ENCODE assay signal across 1 cellular context in the genomic region with DNA sequence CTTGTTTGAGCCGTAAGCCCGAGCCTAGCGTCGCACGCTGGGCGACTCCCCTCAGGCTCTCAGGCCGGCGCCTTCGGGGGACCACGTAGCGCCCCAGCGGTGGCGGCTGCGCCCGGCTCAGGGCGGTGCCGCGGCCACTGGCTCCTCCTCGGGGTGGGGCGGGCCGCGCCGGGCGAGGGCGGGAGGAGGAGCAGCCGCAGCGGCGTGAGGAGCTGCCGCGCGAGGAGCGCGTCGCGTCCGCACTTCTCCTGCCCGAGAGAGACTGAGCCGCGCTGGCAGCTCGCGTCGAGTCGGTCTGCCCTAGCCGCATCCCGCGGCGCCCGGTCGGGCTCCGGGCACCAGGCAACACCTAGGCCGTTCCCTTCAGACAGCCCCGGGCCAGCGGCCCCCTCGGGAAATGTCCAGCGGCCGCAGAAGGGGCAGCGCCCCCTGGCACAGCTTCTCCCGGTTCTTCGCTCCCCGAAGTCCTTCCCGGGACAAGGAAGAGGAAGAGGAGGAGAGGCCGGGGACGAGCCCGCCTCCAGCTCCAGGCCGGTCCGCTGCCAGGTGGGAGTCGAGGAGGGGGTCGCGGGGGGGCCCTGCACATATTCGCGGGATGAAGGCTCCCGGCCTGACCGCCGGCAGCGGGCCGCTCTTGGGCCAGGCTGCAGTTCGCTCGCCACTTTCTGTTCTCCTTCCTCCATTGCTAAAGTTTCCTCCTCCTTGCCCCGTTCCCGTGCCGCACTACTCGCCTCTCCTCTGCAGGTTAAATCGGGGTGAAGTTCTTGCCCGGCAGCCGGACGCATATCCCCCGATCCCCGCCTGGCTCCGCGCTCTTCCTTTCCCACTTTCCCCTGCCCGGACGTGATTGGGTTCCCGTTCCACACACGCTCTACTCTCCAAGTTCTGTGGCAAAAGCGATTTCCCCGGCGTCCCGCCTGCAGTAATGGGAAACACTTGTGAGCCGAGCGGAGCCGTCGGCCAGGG.
TF ChIP-seq lines count a peak whose summit lies in the region.

A gene (plus strand): TSS at position 202 of the 966 bp plus-strand sequence. CDS start 196 bp downstream, at position 398.

TF ChIP-seq in HepG2, 621 proteins besides CTCF, POLR2A, EP300 and RAD21 (continued from another document and continues in another):
- TF ChIP-seq, protein P1, sequence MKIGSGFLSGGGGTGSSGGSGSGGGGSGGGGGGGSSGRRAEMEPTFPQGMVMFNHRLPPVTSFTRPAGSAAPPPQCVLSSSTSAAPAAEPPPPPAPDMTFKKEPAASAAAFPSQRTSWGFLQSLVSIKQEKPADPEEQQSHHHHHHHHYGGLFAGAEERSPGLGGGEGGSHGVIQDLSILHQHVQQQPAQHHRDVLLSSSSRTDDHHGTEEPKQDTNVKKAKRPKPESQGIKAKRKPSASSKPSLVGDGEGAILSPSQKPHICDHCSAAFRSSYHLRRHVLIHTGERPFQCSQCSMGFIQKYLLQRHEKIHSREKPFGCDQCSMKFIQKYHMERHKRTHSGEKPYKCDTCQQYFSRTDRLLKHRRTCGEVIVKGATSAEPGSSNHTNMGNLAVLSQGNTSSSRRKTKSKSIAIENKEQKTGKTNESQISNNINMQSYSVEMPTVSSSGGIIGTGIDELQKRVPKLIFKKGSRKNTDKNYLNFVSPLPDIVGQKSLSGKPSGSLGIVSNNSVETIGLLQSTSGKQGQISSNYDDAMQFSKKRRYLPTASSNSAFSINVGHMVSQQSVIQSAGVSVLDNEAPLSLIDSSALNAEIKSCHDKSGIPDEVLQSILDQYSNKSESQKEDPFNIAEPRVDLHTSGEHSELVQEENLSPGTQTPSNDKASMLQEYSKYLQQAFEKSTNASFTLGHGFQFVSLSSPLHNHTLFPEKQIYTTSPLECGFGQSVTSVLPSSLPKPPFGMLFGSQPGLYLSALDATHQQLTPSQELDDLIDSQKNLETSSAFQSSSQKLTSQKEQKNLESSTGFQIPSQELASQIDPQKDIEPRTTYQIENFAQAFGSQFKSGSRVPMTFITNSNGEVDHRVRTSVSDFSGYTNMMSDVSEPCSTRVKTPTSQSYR (CRISPR knock-in tag; IDR thresholded peaks at IDR 0.05; ENCODE audit: borderline replicate concordance), result no peak
- TF ChIP-seq ZNF674 (CRISPR knock-in tag; IDR thresholded peaks at IDR 0.05; ENCODE audit: low read depth), result 0 out of 2 replicates have a peak, but pooled peaks have one; percentile 40
- TF ChIP-seq ZNF136 (CRISPR knock-in tag; IDR thresholded peaks at IDR 0.05; ENCODE audit: low read depth), result 0 out of 2 replicates have a peak, but pooled peaks have one; percentile 38
- TF ChIP-seq ZNF235 (CRISPR knock-in tag; IDR thresholded peaks at IDR 0.05; ENCODE audit: borderline replicate concordance), result peak; percentile 73; the same call in 1 of the 2 replicates
- no peak for TF ChIP-seq ARNTL (CRISPR knock-in tag; IDR thresholded peaks at IDR 0.05)
- TF ChIP-seq, protein P2, sequence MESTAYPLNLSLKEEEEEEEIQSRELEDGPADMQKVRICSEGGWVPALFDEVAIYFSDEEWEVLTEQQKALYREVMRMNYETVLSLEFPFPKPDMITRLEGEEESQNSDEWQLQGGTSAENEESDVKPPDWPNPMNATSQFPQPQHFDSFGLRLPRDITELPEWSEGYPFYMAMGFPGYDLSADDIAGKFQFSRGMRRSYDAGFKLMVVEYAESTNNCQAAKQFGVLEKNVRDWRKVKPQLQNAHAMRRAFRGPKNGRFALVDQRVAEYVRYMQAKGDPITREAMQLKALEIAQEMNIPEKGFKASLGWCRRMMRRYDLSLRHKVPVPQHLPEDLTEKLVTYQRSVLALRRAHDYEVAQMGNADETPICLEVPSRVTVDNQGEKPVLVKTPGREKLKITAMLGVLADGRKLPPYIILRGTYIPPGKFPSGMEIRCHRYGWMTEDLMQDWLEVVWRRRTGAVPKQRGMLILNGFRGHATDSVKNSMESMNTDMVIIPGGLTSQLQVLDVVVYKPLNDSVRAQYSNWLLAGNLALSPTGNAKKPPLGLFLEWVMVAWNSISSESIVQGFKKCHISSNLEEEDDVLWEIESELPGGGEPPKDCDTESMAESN (CRISPR knock-in tag; conservative IDR thresholded peaks at IDR 0.05), result peak; percentile 17; the same call in 1 of the 2 replicates
- TF ChIP-seq PHF8 (CRISPR knock-in tag; IDR thresholded peaks at IDR 0.05), result peak; percentile 81
- TF ChIP-seq ZNF564 (CRISPR knock-in tag; IDR thresholded peaks at IDR 0.05), result peak; percentile 81; the same call in 1 of the 2 replicates
- peak; percentile 62; the same call in 1 of the 2 replicates for TF ChIP-seq SRY (CRISPR knock-in tag; IDR thresholded peaks at IDR 0.05)
- TF ChIP-seq ZNF160 (CRISPR knock-in tag; IDR thresholded peaks at IDR 0.05), result 0 out of 2 replicates have a peak, but pooled peaks have one; percentile 1
- TF ChIP-seq ZNF263 (CRISPR knock-in tag; IDR thresholded peaks at IDR 0.05), result peak; percentile 66; the same call in 1 of the 2 replicates
- no peak for TF ChIP-seq FOXA1 (IDR thresholded peaks at IDR 0.05)
- TF ChIP-seq FOXA1 (CRISPR knock-in tag; IDR thresholded peaks at IDR 0.05), result 0 out of 2 replicates have a peak, but pooled peaks have one; percentile 19
- TF ChIP-seq, protein P3, sequence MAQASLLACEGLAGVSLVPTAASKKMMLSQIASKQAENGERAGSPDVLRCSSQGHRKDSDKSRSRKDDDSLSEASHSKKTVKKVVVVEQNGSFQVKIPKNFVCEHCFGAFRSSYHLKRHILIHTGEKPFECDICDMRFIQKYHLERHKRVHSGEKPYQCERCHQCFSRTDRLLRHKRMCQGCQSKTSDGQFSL (CRISPR knock-in tag; IDR thresholded peaks at IDR 0.05), result no peak
- peak; percentile 68 for TF ChIP-seq POLR2AphosphoS5 (IDR thresholded peaks at IDR 0.05; ENCODE audit: low read depth, low read length)
- 0 out of 2 replicates have a peak, but pooled peaks have one; percentile 23 for TF ChIP-seq ZSCAN21 (CRISPR knock-in tag; IDR thresholded peaks at IDR 0.05; ENCODE audit: borderline replicate concordance)
- peak; percentile 77 for TF ChIP-seq AGO2 (optimal IDR thresholded peaks at IDR 0.05; ENCODE audit: low read depth, low read length)
- no peak for TF ChIP-seq ZNF180 (CRISPR knock-in tag; IDR thresholded peaks at IDR 0.05; ENCODE audit: borderline replicate concordance, low read depth)
- 0 out of 2 replicates have a peak, but pooled peaks have one; percentile 53 for TF ChIP-seq REL (CRISPR knock-in tag; conservative IDR thresholded peaks at IDR 0.05)
- 0 out of 2 replicates have a peak, but pooled peaks have one; percentile 17 for TF ChIP-seq FOXO1 (CRISPR knock-in tag; IDR thresholded peaks at IDR 0.05)
- TF ChIP-seq, protein P4, sequence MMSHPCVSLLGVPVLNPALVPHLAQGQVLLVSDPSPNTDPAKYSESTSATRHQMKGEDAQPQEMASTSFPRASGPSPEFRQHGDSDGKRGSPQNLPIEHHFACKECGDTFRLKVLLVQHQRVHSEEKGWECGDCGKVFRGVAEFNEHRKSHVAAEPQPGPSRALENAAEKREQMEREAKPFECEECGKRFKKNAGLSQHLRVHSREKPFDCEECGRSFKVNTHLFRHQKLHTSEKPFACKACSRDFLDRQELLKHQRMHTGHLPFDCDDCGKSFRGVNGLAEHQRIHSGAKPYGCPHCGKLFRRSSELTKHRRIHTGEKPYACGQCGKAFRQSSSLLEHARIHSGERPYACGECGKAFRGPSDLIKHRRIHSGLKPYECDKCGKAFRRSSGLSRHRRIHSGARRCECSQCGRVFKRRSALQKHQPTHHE (CRISPR knock-in tag; IDR thresholded peaks at IDR 0.05; ENCODE audit: borderline replicate concordance), result 0 out of 2 replicates have a peak, but pooled peaks have one; percentile 37
- TF ChIP-seq, protein P5, sequence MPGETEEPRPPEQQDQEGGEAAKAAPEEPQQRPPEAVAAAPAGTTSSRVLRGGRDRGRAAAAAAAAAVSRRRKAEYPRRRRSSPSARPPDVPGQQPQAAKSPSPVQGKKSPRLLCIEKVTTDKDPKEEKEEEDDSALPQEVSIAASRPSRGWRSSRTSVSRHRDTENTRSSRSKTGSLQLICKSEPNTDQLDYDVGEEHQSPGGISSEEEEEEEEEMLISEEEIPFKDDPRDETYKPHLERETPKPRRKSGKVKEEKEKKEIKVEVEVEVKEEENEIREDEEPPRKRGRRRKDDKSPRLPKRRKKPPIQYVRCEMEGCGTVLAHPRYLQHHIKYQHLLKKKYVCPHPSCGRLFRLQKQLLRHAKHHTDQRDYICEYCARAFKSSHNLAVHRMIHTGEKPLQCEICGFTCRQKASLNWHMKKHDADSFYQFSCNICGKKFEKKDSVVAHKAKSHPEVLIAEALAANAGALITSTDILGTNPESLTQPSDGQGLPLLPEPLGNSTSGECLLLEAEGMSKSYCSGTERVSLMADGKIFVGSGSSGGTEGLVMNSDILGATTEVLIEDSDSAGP (CRISPR knock-in tag; IDR thresholded peaks at IDR 0.05; ENCODE audit: borderline replicate concordance), result peak; percentile 71
- TF ChIP-seq, protein P6, sequence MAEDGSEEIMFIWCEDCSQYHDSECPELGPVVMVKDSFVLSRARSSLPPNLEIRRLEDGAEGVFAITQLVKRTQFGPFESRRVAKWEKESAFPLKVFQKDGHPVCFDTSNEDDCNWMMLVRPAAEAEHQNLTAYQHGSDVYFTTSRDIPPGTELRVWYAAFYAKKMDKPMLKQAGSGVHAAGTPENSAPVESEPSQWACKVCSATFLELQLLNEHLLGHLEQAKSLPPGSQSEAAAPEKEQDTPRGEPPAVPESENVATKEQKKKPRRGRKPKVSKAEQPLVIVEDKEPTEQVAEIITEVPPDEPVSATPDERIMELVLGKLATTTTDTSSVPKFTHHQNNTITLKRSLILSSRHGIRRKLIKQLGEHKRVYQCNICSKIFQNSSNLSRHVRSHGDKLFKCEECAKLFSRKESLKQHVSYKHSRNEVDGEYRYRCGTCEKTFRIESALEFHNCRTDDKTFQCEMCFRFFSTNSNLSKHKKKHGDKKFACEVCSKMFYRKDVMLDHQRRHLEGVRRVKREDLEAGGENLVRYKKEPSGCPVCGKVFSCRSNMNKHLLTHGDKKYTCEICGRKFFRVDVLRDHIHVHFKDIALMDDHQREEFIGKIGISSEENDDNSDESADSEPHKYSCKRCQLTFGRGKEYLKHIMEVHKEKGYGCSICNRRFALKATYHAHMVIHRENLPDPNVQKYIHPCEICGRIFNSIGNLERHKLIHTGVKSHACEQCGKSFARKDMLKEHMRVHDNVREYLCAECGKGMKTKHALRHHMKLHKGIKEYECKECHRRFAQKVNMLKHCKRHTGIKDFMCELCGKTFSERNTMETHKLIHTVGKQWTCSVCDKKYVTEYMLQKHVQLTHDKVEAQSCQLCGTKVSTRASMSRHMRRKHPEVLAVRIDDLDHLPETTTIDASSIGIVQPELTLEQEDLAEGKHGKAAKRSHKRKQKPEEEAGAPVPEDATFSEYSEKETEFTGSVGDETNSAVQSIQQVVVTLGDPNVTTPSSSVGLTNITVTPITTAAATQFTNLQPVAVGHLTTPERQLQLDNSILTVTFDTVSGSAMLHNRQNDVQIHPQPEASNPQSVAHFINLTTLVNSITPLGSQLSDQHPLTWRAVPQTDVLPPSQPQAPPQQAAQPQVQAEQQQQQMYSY (CRISPR knock-in tag; IDR thresholded peaks at IDR 0.05), result peak; percentile 24; the same call in 1 of the 2 replicates
- TF ChIP-seq, protein P7, sequence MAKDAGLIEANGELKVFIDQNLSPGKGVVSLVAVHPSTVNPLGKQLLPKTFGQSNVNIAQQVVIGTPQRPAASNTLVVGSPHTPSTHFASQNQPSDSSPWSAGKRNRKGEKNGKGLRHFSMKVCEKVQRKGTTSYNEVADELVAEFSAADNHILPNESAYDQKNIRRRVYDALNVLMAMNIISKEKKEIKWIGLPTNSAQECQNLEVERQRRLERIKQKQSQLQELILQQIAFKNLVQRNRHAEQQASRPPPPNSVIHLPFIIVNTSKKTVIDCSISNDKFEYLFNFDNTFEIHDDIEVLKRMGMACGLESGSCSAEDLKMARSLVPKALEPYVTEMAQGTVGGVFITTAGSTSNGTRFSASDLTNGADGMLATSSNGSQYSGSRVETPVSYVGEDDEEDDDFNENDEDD (CRISPR knock-in tag; IDR thresholded peaks at IDR 0.05; ENCODE audit: borderline replicate concordance), result peak; percentile 87
- TF ChIP-seq SP4 (CRISPR knock-in tag; IDR thresholded peaks at IDR 0.05), result peak; percentile 71; the same call in 1 of the 2 replicates
- TF ChIP-seq ZBTB8A (CRISPR knock-in tag; IDR thresholded peaks at IDR 0.05; ENCODE audit: borderline replicate concordance, low read depth), result peak; percentile 96
- TF ChIP-seq, protein P8, sequence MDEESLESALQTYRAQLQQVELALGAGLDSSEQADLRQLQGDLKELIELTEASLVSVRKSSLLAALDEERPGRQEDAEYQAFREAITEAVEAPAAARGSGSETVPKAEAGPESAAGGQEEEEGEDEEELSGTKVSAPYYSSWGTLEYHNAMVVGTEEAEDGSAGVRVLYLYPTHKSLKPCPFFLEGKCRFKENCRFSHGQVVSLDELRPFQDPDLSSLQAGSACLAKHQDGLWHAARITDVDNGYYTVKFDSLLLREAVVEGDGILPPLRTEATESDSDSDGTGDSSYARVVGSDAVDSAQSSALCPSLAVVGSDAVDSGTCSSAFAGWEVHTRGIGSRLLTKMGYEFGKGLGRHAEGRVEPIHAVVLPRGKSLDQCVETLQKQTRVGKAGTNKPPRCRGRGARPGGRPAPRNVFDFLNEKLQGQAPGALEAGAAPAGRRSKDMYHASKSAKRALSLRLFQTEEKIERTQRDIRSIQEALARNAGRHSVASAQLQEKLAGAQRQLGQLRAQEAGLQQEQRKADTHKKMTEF (CRISPR knock-in tag; IDR thresholded peaks at IDR 0.05), result peak; percentile 49; the same call in 1 of the 2 replicates
- TF ChIP-seq ZBTB20 (CRISPR knock-in tag; IDR thresholded peaks at IDR 0.05; ENCODE audit: borderline replicate concordance, low read depth), result peak; percentile 26; the same call in 1 of the 2 replicates
- peak; percentile 87 for TF ChIP-seq ZNF777 (CRISPR knock-in tag; IDR thresholded peaks at IDR 0.05)
- TF ChIP-seq, protein P9, sequence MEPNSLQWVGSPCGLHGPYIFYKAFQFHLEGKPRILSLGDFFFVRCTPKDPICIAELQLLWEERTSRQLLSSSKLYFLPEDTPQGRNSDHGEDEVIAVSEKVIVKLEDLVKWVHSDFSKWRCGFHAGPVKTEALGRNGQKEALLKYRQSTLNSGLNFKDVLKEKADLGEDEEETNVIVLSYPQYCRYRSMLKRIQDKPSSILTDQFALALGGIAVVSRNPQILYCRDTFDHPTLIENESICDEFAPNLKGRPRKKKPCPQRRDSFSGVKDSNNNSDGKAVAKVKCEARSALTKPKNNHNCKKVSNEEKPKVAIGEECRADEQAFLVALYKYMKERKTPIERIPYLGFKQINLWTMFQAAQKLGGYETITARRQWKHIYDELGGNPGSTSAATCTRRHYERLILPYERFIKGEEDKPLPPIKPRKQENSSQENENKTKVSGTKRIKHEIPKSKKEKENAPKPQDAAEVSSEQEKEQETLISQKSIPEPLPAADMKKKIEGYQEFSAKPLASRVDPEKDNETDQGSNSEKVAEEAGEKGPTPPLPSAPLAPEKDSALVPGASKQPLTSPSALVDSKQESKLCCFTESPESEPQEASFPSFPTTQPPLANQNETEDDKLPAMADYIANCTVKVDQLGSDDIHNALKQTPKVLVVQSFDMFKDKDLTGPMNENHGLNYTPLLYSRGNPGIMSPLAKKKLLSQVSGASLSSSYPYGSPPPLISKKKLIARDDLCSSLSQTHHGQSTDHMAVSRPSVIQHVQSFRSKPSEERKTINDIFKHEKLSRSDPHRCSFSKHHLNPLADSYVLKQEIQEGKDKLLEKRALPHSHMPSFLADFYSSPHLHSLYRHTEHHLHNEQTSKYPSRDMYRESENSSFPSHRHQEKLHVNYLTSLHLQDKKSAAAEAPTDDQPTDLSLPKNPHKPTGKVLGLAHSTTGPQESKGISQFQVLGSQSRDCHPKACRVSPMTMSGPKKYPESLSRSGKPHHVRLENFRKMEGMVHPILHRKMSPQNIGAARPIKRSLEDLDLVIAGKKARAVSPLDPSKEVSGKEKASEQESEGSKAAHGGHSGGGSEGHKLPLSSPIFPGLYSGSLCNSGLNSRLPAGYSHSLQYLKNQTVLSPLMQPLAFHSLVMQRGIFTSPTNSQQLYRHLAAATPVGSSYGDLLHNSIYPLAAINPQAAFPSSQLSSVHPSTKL (CRISPR knock-in tag; IDR thresholded peaks at IDR 0.05), result no peak; the same call in 1 of the 2 replicates
- TF ChIP-seq ZNF543 (CRISPR knock-in tag; IDR thresholded peaks at IDR 0.05), result peak; percentile 50; the same call in 1 of the 2 replicates
- 0 out of 2 replicates have a peak, but pooled peaks have one; percentile 24 for TF ChIP-seq RARG (CRISPR knock-in tag; IDR thresholded peaks at IDR 0.05; ENCODE audit: low read depth)
- TF ChIP-seq ZNF296 (CRISPR knock-in tag; conservative IDR thresholded peaks at IDR 0.05), result peak; percentile 72; the same call in 1 of the 2 replicates
